7 cellular contexts compared by ENCODE assay signal in genomic region chr20:9815662-9816061, GRCh38. TPM values are rescaled to one million over a fixed set of nuclear protein-coding genes. Genes with fewer than 3 reads are reported as not detected.
"Had no signal": no experiment of that assay in that cellular context is flagged by ENCODE, and none has a peak within 500 bp of the region (broad histone marks: within the 10 kb centered on the region; RNA-seq: fewer than 3 reads in every experiment).

No MANE protein-coding gene starts in this region.

- DNase-seq: IMR-90, KBM-7, KG1 had no signal

RNA-seq across cellular contexts. Expression of gene PAK5, which starts 23.2 kb away (rescaled TPM):
- total RNA-seq: HepG2, HT-29, HT1080, IMR-90, K562 had no signal
